In the genomic region with DNA sequence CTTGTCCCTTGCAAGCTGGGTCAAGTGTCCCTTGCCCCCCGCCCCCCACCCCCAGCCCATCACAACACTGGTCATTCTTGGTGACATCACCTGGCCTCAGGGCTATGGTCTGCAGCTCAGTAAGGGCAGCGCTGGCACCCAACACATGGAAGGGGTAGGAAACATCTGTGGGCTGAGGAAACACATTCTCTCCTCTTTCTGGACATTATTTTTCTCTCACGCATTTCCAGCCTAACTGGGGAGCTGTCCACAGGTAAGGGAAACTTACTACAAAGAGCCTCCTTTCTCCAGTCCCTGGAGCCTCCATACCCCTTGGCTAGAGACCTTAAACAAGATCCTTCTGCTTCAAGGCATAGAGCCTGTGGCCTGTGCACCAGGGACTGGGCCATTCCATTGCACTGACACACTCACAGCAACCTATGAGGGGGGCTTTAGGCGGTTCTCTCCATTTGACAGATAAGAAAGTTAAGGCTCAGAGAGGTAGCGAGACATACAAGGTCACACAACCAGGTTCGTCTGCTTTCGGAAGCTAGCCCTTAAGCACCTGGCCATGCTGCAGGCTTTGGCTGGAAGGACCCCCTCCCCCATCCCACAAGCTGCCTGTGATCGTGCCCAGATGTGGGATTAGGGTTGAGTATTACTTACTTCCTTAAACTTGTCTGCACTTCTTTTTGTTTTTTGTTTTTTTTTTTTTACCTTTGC, we compare ENCODE assay signal across 14 cellular contexts. TPM values are rescaled to one million over a fixed set of nuclear protein-coding genes. Genes with fewer than 3 reads are reported as not detected.
DNase-seq lines count a peak whose midpoint lies in the region; ATAC-seq and TF ChIP-seq lines count a peak whose summit lies in the region.
"Had no signal": no experiment of that assay in that cellular context is flagged by ENCODE, and none has a peak within 500 bp of the region (broad histone marks: within the 10 kb centered on the region; RNA-seq: fewer than 3 reads in every experiment).

No MANE protein-coding gene starts in this region.

- H3K36me3 ChIP-seq in spleen, result peaks cover 0 to 20% (median 0%) of the 10 kb centered on the region in 6 donors
- no peaks in the 10 kb centered on the region for H3K36me3 ChIP-seq in colonic mucosa
- H3K36me3 ChIP-seq: prostate gland had no signal

- no peaks in the 10 kb centered on the region for H3K27me3 ChIP-seq in spleen (replicated peaks in 1 of 7)
- no peaks in the 10 kb centered on the region for H3K27me3 ChIP-seq in colonic mucosa

- intact Hi-C loops in spleen (cut with DNase I; ENCODE audit: low total_unique reads) (loop anchor here (5.0 kb wide), 1 partner anchor 57 kb away; no protein-coding TSS in a partner anchor), colonic mucosa (cut with DNase I) (loop anchor here (2.0 kb wide), 1 partner anchor 54 kb away; no protein-coding TSS in a partner anchor)
- intact Hi-C loops in activated CD4-positive, alpha-beta T cell treated with anti-CD3 and anti-CD28 coated beads, Interleukin-2, amount 10 ng/mL, durations not matched to agents 24 days and 14 days (cut with micrococcal nuclease), result no loop called here
- intact Hi-C loops in activated CD4-positive, alpha-beta memory T cell treated with anti-CD3 and anti-CD28 coated beads for 36 hours (cut with micrococcal nuclease), result no loop called here

- TF ChIP-seq POLR2A in GM19099 (IDR thresholded peaks at IDR 0.05; ENCODE audit: extremely low read depth, insufficient read length, low read depth) (peak; percentile 6), spleen (IDR thresholded peaks at IDR 0.05) (no peak)

- H3K27ac ChIP-seq in spleen (peak overlapping the region in 5 of 8 donors; percentile 39 to 74 (median 58)), colonic mucosa (no peak overlapping the region)
- H3K27ac ChIP-seq: prostate gland had no signal

- no peak overlapping the region for H3K27ac Mint-ChIP-seq in activated CD4-positive, alpha-beta T cell treated with anti-CD3 and anti-CD28 coated beads, Interleukin-2, amount 10 ng/mL, durations not matched to agents 24 days and 14 days
- H3K27ac Mint-ChIP-seq in activated CD4-positive, alpha-beta memory T cell treated with anti-CD3 and anti-CD28 coated beads for 36 hours, result no peak overlapping the region
- H3K27ac Mint-ChIP-seq: CD8-positive, alpha-beta T cell had no signal

- H3K4me1 ChIP-seq in spleen (peaks cover 25 to 89% (median 67%) of the 10 kb centered on the region in 6 donors), colonic mucosa (peaks cover 8% of the 10 kb centered on the region)
- H3K4me1 ChIP-seq: prostate gland had no signal

- H3K27me3 Mint-ChIP-seq in activated CD4-positive, alpha-beta T cell treated with anti-CD3 and anti-CD28 coated beads, Interleukin-2, amount 10 ng/mL, durations not matched to agents 24 days and 14 days, result peaks cover 7% of the 10 kb centered on the region
- no peaks in the 10 kb centered on the region for H3K27me3 Mint-ChIP-seq in activated CD4-positive, alpha-beta memory T cell treated with anti-CD3 and anti-CD28 coated beads for 36 hours

- H3K4me3 ChIP-seq in fibroblast of the aortic adventitia (ENCODE audit: low read depth, low read length), result no peak overlapping the region
- H3K4me3 ChIP-seq in spleen, result no peak overlapping the region
- H3K4me3 ChIP-seq in colonic mucosa, result no peak overlapping the region
- H3K4me3 ChIP-seq: prostate gland had no signal

- no peaks in the 10 kb centered on the region for H3K36me3 Mint-ChIP-seq in activated CD4-positive, alpha-beta T cell treated with anti-CD3 and anti-CD28 coated beads, Interleukin-2, amount 10 ng/mL, durations not matched to agents 24 days and 14 days (ENCODE audit: low read depth)
- no peaks in the 10 kb centered on the region for H3K36me3 Mint-ChIP-seq in activated CD4-positive, alpha-beta memory T cell treated with anti-CD3 and anti-CD28 coated beads for 36 hours
- H3K36me3 Mint-ChIP-seq: CD8-positive, alpha-beta T cell had no signal

- DNase-seq in OCI-M1 (lab: John Stamatoyannopoulos, UW) (peak; percentile 49), fibroblast of the aortic adventitia (ENCODE audit: low read depth) (peak; percentile 21), spleen (no peak), colonic mucosa (no peak)
- DNase-seq in activated CD4-positive, alpha-beta T cell treated with anti-CD3 and anti-CD28 coated beads, Interleukin-2, amount 10 ng/mL, durations not matched to agents 24 days and 14 days, result no peak
- no peak for DNase-seq in activated CD4-positive, alpha-beta memory T cell treated with anti-CD3 and anti-CD28 coated beads for 36 hours
- DNase-seq: activated T-cell treated with anti-CD3 and anti-CD28 coated beads for 4 hours; head of caudate nucleus; NCI-H446 treated with DMSO at 0.1 percent for 48 hours; stimulated activated CD4-positive, alpha-beta T cell treated with anti-CD3 and anti-CD28 coated beads, Interleukin-4, amount 100 ng/mL, for 24 hours had no signal

- no peaks in the 10 kb centered on the region for H3K9me3 ChIP-seq in spleen
- H3K9me3 ChIP-seq in colonic mucosa, result no peaks in the 10 kb centered on the region
- H3K9me3 ChIP-seq: prostate gland had no signal

- no peaks in the 10 kb centered on the region for H3K9me3 Mint-ChIP-seq in activated CD4-positive, alpha-beta T cell treated with anti-CD3 and anti-CD28 coated beads, Interleukin-2, amount 10 ng/mL, durations not matched to agents 24 days and 14 days
- H3K9me3 Mint-ChIP-seq in activated CD4-positive, alpha-beta memory T cell treated with anti-CD3 and anti-CD28 coated beads for 36 hours, result no peaks in the 10 kb centered on the region
- H3K9me3 Mint-ChIP-seq: CD8-positive, alpha-beta T cell had no signal

- TF ChIP-seq CTCF in fibroblast of the aortic adventitia (IDR thresholded peaks at IDR 0.05; ENCODE audit: insufficient read depth, low read length) (no peak), spleen (IDR thresholded peaks at IDR 0.05 in 8 of 11, conservative IDR thresholded peaks at IDR 0.05 in 3 of 11) (no peak), colonic mucosa (IDR thresholded peaks at IDR 0.05) (no peak)

- H3K4me1 Mint-ChIP-seq in activated CD4-positive, alpha-beta T cell treated with anti-CD3 and anti-CD28 coated beads, Interleukin-2, amount 10 ng/mL, durations not matched to agents 24 days and 14 days, result peaks cover 2% of the 10 kb centered on the region
- H3K4me1 Mint-ChIP-seq in activated CD4-positive, alpha-beta memory T cell treated with anti-CD3 and anti-CD28 coated beads for 36 hours (ENCODE audit: low read depth), result no peaks in the 10 kb centered on the region

- POLR2A ChIA-PET in activated CD4-positive, alpha-beta memory T cell treated with anti-CD3 and anti-CD28 coated beads for 36 hours (lab: Charles Lee), result no interaction called here

- no peak overlapping the region for H3K4me3 Mint-ChIP-seq in activated CD4-positive, alpha-beta T cell treated with anti-CD3 and anti-CD28 coated beads, Interleukin-2, amount 10 ng/mL, durations not matched to agents 24 days and 14 days
- H3K4me3 Mint-ChIP-seq in activated CD4-positive, alpha-beta memory T cell treated with anti-CD3 and anti-CD28 coated beads for 36 hours, result no peak overlapping the region
- H3K4me3 Mint-ChIP-seq: CD8-positive, alpha-beta T cell had no signal

- WGBS in spleen, 5 donors, result 52 to 61% (median 54%) methylated on average over 8 of the region's 8 CpGs

- ATAC-seq in GM18909 (IDR thresholded peaks at IDR 0.05; ENCODE audit: poor library complexity, unreplicated experiment), result no peak
- ATAC-seq: CD8-positive, alpha-beta T cell had no signal

- H3K9ac ChIP-seq in colonic mucosa (ENCODE audit: low read depth in 2 of 2, low read length in 2 of 2), result no peak overlapping the region

- CTCF ChIA-PET in activated CD4-positive, alpha-beta memory T cell treated with anti-CD3 and anti-CD28 coated beads for 36 hours (lab: Charles Lee), result interaction anchor here (1.6 to 6.7 kb wide), 2 partner anchors 55 to 171 kb away, joined by 5 to 58 read pairs; no protein-coding TSS in a partner anchor

RNA-seq across cellular contexts. Expression of gene CXXC5, which starts 40.7 kb away (rescaled TPM):
- total RNA-seq in fibroblast of the aortic adventitia (ENCODE audit: low replicate concordance), result 26.1 and 75.9 TPM in 2 replicates
- 10 to 100 TPM; 57.5 to 69.5 (median 62.8) TPM for total RNA-seq in spleen
- polyA plus RNA-seq in spleen, result 10 to 100 TPM; 46.4 to 69.5 (median 60.8) TPM
- 1.2 and 1.9 TPM in 2 replicates for total RNA-seq in activated CD4-positive, alpha-beta T cell treated with anti-CD3 and anti-CD28 coated beads, Interleukin-2, amount 10 ng/mL, durations not matched to agents 24 days and 14 days
- 1 to 10 TPM in 1 of 2 experiments, under 1 TPM in 1; 0.82 to 1.0 TPM for total RNA-seq in activated CD4-positive, alpha-beta memory T cell treated with anti-CD3 and anti-CD28 coated beads for 36 hours
- 10 to 100 TPM; 32.3 to 40.4 TPM for total RNA-seq in colonic mucosa

Comparison
In these comparisons a context has a peak if more than half of its experiments do, and no peak if none do; other contexts are left out.
1. DNase-seq: peak in OCI-M1 (single experiment) and fibroblast of the aortic adventitia (single experiment); none in spleen (single experiment), activated CD4-positive, alpha-beta T cell treated with anti-CD3 and anti-CD28 coated beads, Interleukin-2, amount 10 ng/mL, durations not matched to agents 24 days and 14 days (single experiment), activated CD4-positive, alpha-beta memory T cell treated with anti-CD3 and anti-CD28 coated beads for 36 hours (single experiment) and colonic mucosa (single experiment).
2. intact Hi-C loops: an anchor here in spleen (5.0 kb wide) and colonic mucosa (2.0 kb wide); none called in activated CD4-positive, alpha-beta T cell treated with anti-CD3 and anti-CD28 coated beads, Interleukin-2, amount 10 ng/mL, durations not matched to agents 24 days and 14 days and activated CD4-positive, alpha-beta memory T cell treated with anti-CD3 and anti-CD28 coated beads for 36 hours.